ENCODE assay signal across 18 cellular contexts in the genomic region with DNA sequence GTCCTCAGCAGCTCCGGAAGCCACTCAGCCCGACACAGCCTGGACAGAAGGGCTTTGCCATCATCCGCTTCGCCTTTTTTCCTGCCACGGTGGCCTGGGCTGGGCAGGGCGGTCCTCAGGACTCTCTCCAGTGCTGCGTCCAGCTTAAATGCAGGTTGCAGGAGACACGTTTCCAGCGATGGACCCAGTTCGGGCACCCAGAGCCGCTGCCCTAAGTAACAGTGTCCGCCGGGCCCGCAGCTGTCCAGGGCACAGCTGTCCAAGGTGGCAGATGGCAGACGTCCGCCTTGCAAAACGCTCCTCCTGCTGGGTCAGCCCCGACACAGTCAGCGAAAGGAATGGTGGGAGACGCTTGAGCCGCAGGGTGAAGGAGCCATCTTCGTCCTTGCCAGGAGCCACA. TPM values are rescaled to one million over a fixed set of nuclear protein-coding genes. Genes with fewer than 3 reads are reported as not detected.
DNase-seq lines count a peak whose midpoint lies in the region; ATAC-seq and TF ChIP-seq lines count a peak whose summit lies in the region.
"Had no signal": no experiment of that assay in that cellular context is flagged by ENCODE, and none has a peak within 500 bp of the region (broad histone marks: within the 10 kb centered on the region; RNA-seq: fewer than 3 reads in every experiment).

No MANE protein-coding gene starts in this region.

- H3K9ac ChIP-seq in skeletal muscle satellite cell (ENCODE audit: low read depth, low read length), result no peak overlapping the region

- H4K20me1 ChIP-seq in osteoblast (ENCODE audit: insufficient read depth, low read length), result peaks cover 27% of the 10 kb centered on the region

- no peak overlapping the region for H3K4me2 ChIP-seq in osteoblast (ENCODE audit: insufficient read depth, low read length)
- H3K4me2 ChIP-seq in skeletal muscle satellite cell (ENCODE audit: low read length), result peak overlapping the region; percentile 33
- H3K4me2 ChIP-seq: GM23338 had no signal

- H3K4me3 ChIP-seq in Panc1 (ENCODE audit: low read depth in 2 of 2, low read length in 2 of 2) (no peak overlapping the region), WERI-Rb-1 (ENCODE audit: low read depth, low read length) (peak overlapping the region; percentile 51), osteoblast (ENCODE audit: insufficient read depth, low read length) (no peak overlapping the region), skeletal muscle satellite cell (ENCODE audit: low read length) (no peak overlapping the region)
- H3K4me3 ChIP-seq: GM23338 had no signal

- intact Hi-C loops in Panc1 (cut with micrococcal nuclease; ENCODE audit: unreplicated experiment), result no loop called here

- H3K9me3 ChIP-seq in Panc1 (ENCODE audit: control insufficient read depth, insufficient read depth, low read depth, low read length) (no peaks in the 10 kb centered on the region), WERI-Rb-1 (ENCODE audit: severe bottlenecking) (no peaks in the 10 kb centered on the region), osteoblast (ENCODE audit: low read depth, low read length) (no peaks in the 10 kb centered on the region), skeletal muscle satellite cell (replicated peaks; ENCODE audit: low read length) (no peaks in the 10 kb centered on the region)
- H3K9me3 ChIP-seq: BE2C, Caco-2 had no signal

- in situ Hi-C loops in Panc1 (cut with HindIII; ENCODE audit: low pct_unique_long_range_greater_than_20kb, low sequenced_read_pairs) (no loop called here), KBM-7 (cut with MboI; ENCODE audit: low pct_unique_long_range_greater_than_20kb, low sequenced_read_pairs) (no loop called here)

- no TSS peak for BruUV-seq in Panc1 (replicated peaks; lab: Mats Ljungman, UMichigan)

- 0 out of 2 replicates have a peak, but pooled peaks have one; percentile 22 for ATAC-seq in Panc1
- ATAC-seq: GM23338 had no signal

- H3K27me3 ChIP-seq in Panc1 (ENCODE audit: control insufficient read depth, insufficient read depth, low read length) (no peaks in the 10 kb centered on the region), WERI-Rb-1 (ENCODE audit: insufficient read depth, low read depth, severe bottlenecking) (no peaks in the 10 kb centered on the region), osteoblast (ENCODE audit: insufficient read depth, low read length) (no peaks in the 10 kb centered on the region), skeletal muscle satellite cell (ENCODE audit: control insufficient read depth, insufficient read depth, low read length) (no peaks in the 10 kb centered on the region)
- H3K27me3 ChIP-seq: BE2C had no signal

- no peak overlapping the region for H2AFZ ChIP-seq in osteoblast (ENCODE audit: low read length)
- H2AFZ ChIP-seq: GM23338 had no signal

- H3K79me2 ChIP-seq in osteoblast (ENCODE audit: insufficient read depth, low read length), result no peaks in the 10 kb centered on the region

- TF ChIP-seq CTCF in Panc1 (IDR thresholded peaks at IDR 0.05) (no peak), WERI-Rb-1 (IDR thresholded peaks at IDR 0.05; ENCODE audit: low read depth, low read length) (peak; percentile 30; the same call in 1 of the 2 replicates), osteoblast (IDR thresholded peaks at IDR 0.05; ENCODE audit: extremely low read depth, low read depth, low read length) (no peak)

- H3K4me1 ChIP-seq in Panc1 (ENCODE audit: control insufficient read depth, insufficient read depth, low read length) (no peaks in the 10 kb centered on the region), osteoblast (ENCODE audit: insufficient read depth, low read length) (no peaks in the 10 kb centered on the region), skeletal muscle satellite cell (ENCODE audit: control insufficient read depth, insufficient read depth, low read length) (no peaks in the 10 kb centered on the region)
- H3K4me1 ChIP-seq: BE2C, Caco-2 had no signal

- DNase-seq in Panc1 (ENCODE audit: low read depth, low spot score), result no peak
- peak; percentile 73 for DNase-seq in WERI-Rb-1
- peak; percentile 84 for DNase-seq in osteoblast (ENCODE audit: insufficient read length, low spot score, missing footprints)
- DNase-seq in COLO668 (lab: John Stamatoyannopoulos, UW; ENCODE audit: unreplicated experiment), result no peak
- DNase-seq in KBM-7, result no peak
- no peak for DNase-seq in activated CD8-positive, alpha-beta memory T cell treated with anti-CD3 and anti-CD28 coated beads, Interleukin-2, amount 50 U/mL, for 4 hours
- DNase-seq: ACHN; BE2C; C1 segment of cervical spinal cord; Caco-2; CD4-positive, CD25-positive, alpha-beta regulatory T cell; CD8-positive, alpha-beta memory T cell; HCEC 1CT; IMR-90 had no signal

- H3K27ac ChIP-seq in Panc1 (ENCODE audit: low read length) (no peak overlapping the region), WERI-Rb-1 (peak overlapping the region; percentile 60), osteoblast (ENCODE audit: low read depth, low read length) (no peak overlapping the region)
- H3K27ac ChIP-seq: HL-60 had no signal

- H3K36me3 ChIP-seq in Panc1 (ENCODE audit: control insufficient read depth, insufficient read depth, low read length), result no peaks in the 10 kb centered on the region
- H3K36me3 ChIP-seq in WERI-Rb-1, result peaks cover 10% of the 10 kb centered on the region
- H3K36me3 ChIP-seq in osteoblast (ENCODE audit: insufficient read depth, low read length), result peaks cover 93% of the 10 kb centered on the region
- H3K36me3 ChIP-seq in skeletal muscle satellite cell (ENCODE audit: insufficient read depth, low read length), result peaks cover 24% of the 10 kb centered on the region
- H3K36me3 ChIP-seq: BE2C had no signal

- CTCF ChIA-PET in Panc1 (lab: Charles Lee), result no interaction called here

- POLR2A ChIA-PET in Panc1 (lab: Charles Lee), result no interaction called here

RNA-seq across cellular contexts. Expression of a gene that starts 37.0 kb away (rescaled TPM):
- total RNA-seq in Panc1 (2021; ENCODE audit: unreplicated experiment) (not detected), osteoblast (not detected in 2 replicates)
- polyA plus RNA-seq in Panc1 (2012; ENCODE audit: insufficient read length), result not detected
- total RNA-seq in skeletal muscle satellite cell (2012; rRNA removed), result not detected in 2 replicates
- total RNA-seq: Caco-2; CD4-positive, CD25-positive, alpha-beta regulatory T cell; CD8-positive, alpha-beta memory T cell; GM23338; HT1080; IMR-90 had no signal
- polyA plus RNA-seq: CD4-positive, CD25-positive, alpha-beta regulatory T cell; CD8-positive, alpha-beta memory T cell; GM23338; IMR-90 had no signal

Comparison
In these comparisons a context has a peak if more than half of its experiments do, and no peak if none do; other contexts are left out.
1. DNase-seq: peak in WERI-Rb-1 (single experiment) and osteoblast (single experiment); none in Panc1 (single experiment), COLO668 (single experiment), KBM-7 (single experiment) and activated CD8-positive, alpha-beta memory T cell treated with anti-CD3 and anti-CD28 coated beads, Interleukin-2, amount 50 U/mL, for 4 hours (single experiment).